ENCODE assay signal across 8 cellular contexts in the genomic region with DNA sequence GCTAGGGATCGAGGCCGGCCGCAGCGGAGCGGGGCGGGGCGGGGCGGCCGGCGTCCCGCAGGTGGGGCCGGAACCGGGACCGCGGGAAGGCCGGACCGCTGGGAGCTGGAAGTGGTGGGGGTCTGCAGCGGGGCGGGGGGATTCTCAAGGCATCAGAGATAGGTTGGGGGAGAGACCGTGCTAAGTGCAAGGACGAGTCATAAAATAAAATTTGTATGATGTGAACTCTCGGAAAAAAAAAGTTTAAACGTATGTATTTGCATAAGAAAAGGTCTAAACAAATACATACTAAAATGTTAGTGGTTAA. TPM values are rescaled to one million over a fixed set of nuclear protein-coding genes. Genes with fewer than 3 reads are reported as not detected.
A peak's percentile ranks its signal among the peaks of the same experiment; 100 is the strongest.
DNase-seq lines count a peak whose midpoint lies in the region; ATAC-seq, FAIRE-seq and TF ChIP-seq lines count a peak whose summit lies in the region.

A gene with protein sequence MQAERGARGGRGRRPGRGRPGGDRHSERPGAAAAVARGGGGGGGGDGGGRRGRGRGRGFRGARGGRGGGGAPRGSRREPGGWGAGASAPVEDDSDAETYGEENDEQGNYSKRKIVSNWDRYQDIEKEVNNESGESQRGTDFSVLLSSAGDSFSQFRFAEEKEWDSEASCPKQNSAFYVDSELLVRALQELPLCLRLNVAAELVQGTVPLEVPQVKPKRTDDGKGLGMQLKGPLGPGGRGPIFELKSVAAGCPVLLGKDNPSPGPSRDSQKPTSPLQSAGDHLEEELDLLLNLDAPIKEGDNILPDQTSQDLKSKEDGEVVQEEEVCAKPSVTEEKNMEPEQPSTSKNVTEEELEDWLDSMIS (minus strand): TSS at position 25 of the 307 bp plus-strand sequence. CDS start 158 bp downstream, outside the sequence.

- H3K9ac ChIP-seq in HCT116 (ENCODE audit: low read length) (peak within 1 kb of the TSS; percentile 77), skeletal muscle satellite cell (ENCODE audit: low read depth, low read length) (peak within 1 kb of the TSS; percentile 96)

- peak within 1 kb of the TSS; percentile 59 to 80 for H3K4me3 ChIP-seq in HCT116 (replicated peaks in 1 of 2; ENCODE audit: low read depth in 1 of 2, low read length in 2 of 2)
- H3K4me3 ChIP-seq in right atrium auricular region, result peak within 1 kb of the TSS; percentile 70 to 76
- H3K4me3 ChIP-seq in skeletal muscle satellite cell (ENCODE audit: low read length), result peak within 1 kb of the TSS; percentile 100

- ATAC-seq in HCT116, result no peak
- peak; percentile 0 for ATAC-seq in activated T-helper 17 cell treated with anti-CD3 and anti-CD28 coated beads, Interleukin-2, amount 50 U/mL, for 72 hours (replicated peaks)

- intact Hi-C loops in HCT116 (cut with micrococcal nuclease), result no loop called here

- no peak for TF ChIP-seq RAD21 in HCT116 (IDR thresholded peaks at IDR 0.05; ENCODE audit: low read depth)

- no peaks in the 10 kb centered on the region for H3K36me3 Mint-ChIP-seq in activated T-helper 17 cell treated with anti-CD3 and anti-CD28 coated beads, Interleukin-2, amount 50 U/mL, for 72 hours (ENCODE audit: low read depth)

- RAD21 ChIA-PET in HCT116 (lab: Charles Lee; ENCODE audit: low non-redundant PET in 1 of 2, low total read pairs in 2 of 2, uncharacterized antibody in 2 of 2, unreplicated experiment in 2 of 2), result no interaction called here

- H3K4me1 Mint-ChIP-seq in activated T-helper 17 cell treated with anti-CD3 and anti-CD28 coated beads, Interleukin-2, amount 50 U/mL, for 72 hours, result peaks cover 17% of the 10 kb centered on the region

- H3K9me3 Mint-ChIP-seq in activated T-helper 17 cell treated with anti-CD3 and anti-CD28 coated beads, Interleukin-2, amount 50 U/mL, for 72 hours, result no peaks in the 10 kb centered on the region

- FAIRE-seq in GM12891 (lab: Jason Lieb, UNC), result no peak

- no peaks in the 10 kb centered on the region for H3K79me2 ChIP-seq in HCT116 (ENCODE audit: insufficient read depth, low read length)

- no peak for DNase-seq in HCT116 (ENCODE audit: low read depth, low spot score)
- DNase-seq in right atrium auricular region (ENCODE audit: low spot score), result no peak
- no peak for DNase-seq in HuH-7 (ENCODE audit: low spot score)
- DNase-seq in GM12891 (ENCODE audit: insufficient read length, low spot score), result no peak
- no peak for DNase-seq in HUDEP-2 (lab: John Stamatoyannopoulos, UW; ENCODE audit: unreplicated experiment in 76 of 76)
- DNase-seq in NCI-H345 treated with DMSO at 0.1 percent for 48 hours (lab: John Stamatoyannopoulos, UW; ENCODE audit: unreplicated experiment), result no peak

- CTCF ChIA-PET in HCT116 (lab: Charles Lee), result no interaction called here

- peak within 1 kb of the TSS; percentile 87 for H3K27ac ChIP-seq in HCT116 (ENCODE audit: low read depth, low read length)
- H3K27ac ChIP-seq in right atrium auricular region, result peak within 1 kb of the TSS; percentile 82 to 92

- H3K4me2 ChIP-seq in HCT116 (ENCODE audit: low read length), result peak within 1 kb of the TSS; percentile 99
- H3K4me2 ChIP-seq in skeletal muscle satellite cell (ENCODE audit: low read length), result peak within 1 kb of the TSS; percentile 80

- H3K27me3 ChIP-seq in HCT116 (ENCODE audit: insufficient read depth, low read length) (no peaks in the 10 kb centered on the region), right atrium auricular region (no peaks in the 10 kb centered on the region), skeletal muscle satellite cell (ENCODE audit: control insufficient read depth, insufficient read depth, low read length) (no peaks in the 10 kb centered on the region)

- TF ChIP-seq POLR2A in HCT116 (IDR thresholded peaks at IDR 0.05; ENCODE audit: borderline replicate concordance, extremely low read depth, insufficient read depth, insufficient read length), result no peak
- TF ChIP-seq POLR2A in GM12891 (IDR thresholded peaks at IDR 0.05; ENCODE audit: low read depth, low read length), result no peak

- peak within 1 kb of the TSS; percentile 91 for H3K27ac Mint-ChIP-seq in activated T-helper 17 cell treated with anti-CD3 and anti-CD28 coated beads, Interleukin-2, amount 50 U/mL, for 72 hours

- H3K27me3 Mint-ChIP-seq in activated T-helper 17 cell treated with anti-CD3 and anti-CD28 coated beads, Interleukin-2, amount 50 U/mL, for 72 hours, result no peaks in the 10 kb centered on the region

- H3K36me3 ChIP-seq in HCT116 (ENCODE audit: control insufficient read depth in 1 of 2, insufficient read depth in 2 of 2, low read length in 2 of 2), result no peaks in the 10 kb centered on the region
- H3K36me3 ChIP-seq in right atrium auricular region, result no peaks in the 10 kb centered on the region
- no peaks in the 10 kb centered on the region for H3K36me3 ChIP-seq in skeletal muscle satellite cell (ENCODE audit: insufficient read depth, low read length)

- H3K9me3 ChIP-seq in HCT116 (ENCODE audit: control insufficient read depth in 1 of 2, insufficient read depth in 1 of 2, low read depth in 1 of 2, low read length in 2 of 2), result no peaks in the 10 kb centered on the region
- H3K9me3 ChIP-seq in right atrium auricular region, result no peaks in the 10 kb centered on the region
- no peaks in the 10 kb centered on the region for H3K9me3 ChIP-seq in skeletal muscle satellite cell (replicated peaks; ENCODE audit: low read length)

- no peak for TF ChIP-seq CTCF in HCT116 (IDR thresholded peaks at IDR 0.05 in 2 of 3, conservative IDR thresholded peaks at IDR 0.05 in 1 of 3; ENCODE audit: borderline replicate concordance in 1 of 3, insufficient read depth in 1 of 3, low read depth in 2 of 3, low read length in 2 of 3)
- TF ChIP-seq CTCF in right atrium auricular region (IDR thresholded peaks at IDR 0.05), result no peak

- H3K9me2 ChIP-seq in HCT116 (ENCODE audit: insufficient read depth), result no peaks in the 10 kb centered on the region

- POLR2A ChIA-PET in HCT116 (lab: Charles Lee), result no interaction called here

- H3K4me3 Mint-ChIP-seq in activated T-helper 17 cell treated with anti-CD3 and anti-CD28 coated beads, Interleukin-2, amount 50 U/mL, for 72 hours, result peak within 1 kb of the TSS; percentile 90

- no peaks in the 10 kb centered on the region for H4K20me1 ChIP-seq in HCT116 (ENCODE audit: insufficient read depth)

- peak within 1 kb of the TSS; percentile 85 for H2AFZ ChIP-seq in HCT116 (ENCODE audit: low read depth, low read length, poor library complexity, severe bottlenecking)

- H3K4me1 ChIP-seq in HCT116 (ENCODE audit: control insufficient read depth in 1 of 2, insufficient read depth in 2 of 2, low read length in 2 of 2) (peaks cover 4 to 18% of the 10 kb centered on the region in 2 experiments; a peak in 3 of 4 replicates), right atrium auricular region (peaks cover 0 to 14% of the 10 kb centered on the region in 2 donors), skeletal muscle satellite cell (ENCODE audit: control insufficient read depth, insufficient read depth, low read length) (peaks cover 20% of the 10 kb centered on the region)

- no TSS peak for BruUV-seq in HCT116 (replicated peaks; lab: Mats Ljungman, UMichigan)

TF ChIP-seq in HCT116, 20 proteins besides CTCF, POLR2A, EP300 and RAD21:
- TF ChIP-seq EZH2 (IDR thresholded peaks at IDR 0.05) (no peak), CBX3 (IDR thresholded peaks at IDR 0.05; ENCODE audit: low read depth) (no peak), POLR2AphosphoS5 (IDR thresholded peaks at IDR 0.05; ENCODE audit: low read depth, low read length) (no peak)
TF ChIP-seq in HCT116: peak in this region for 0.

TF ChIP-seq in GM12891, 5 proteins besides CTCF, POLR2A, EP300 and RAD21:
- TF ChIP-seq POLR2AphosphoS5 (IDR thresholded peaks at IDR 0.05; ENCODE audit: low read depth, low read length) (no peak), SPI1 (IDR thresholded peaks at IDR 0.05; ENCODE audit: low read depth, low read length) (no peak), POU2F2 (IDR thresholded peaks at IDR 0.05; ENCODE audit: low read depth, low read length) (no peak), PAX5 (IDR thresholded peaks at IDR 0.05; ENCODE audit: insufficient read depth, low read length, severe bottlenecking) (no peak), TAF1 (IDR thresholded peaks at IDR 0.05; ENCODE audit: low read depth, low read length) (no peak)

RNA-seq across cellular contexts. Expression of the gene that starts here (rescaled TPM):
- total RNA-seq in HCT116 (2021; ENCODE audit: unreplicated experiment) (6.8 TPM), right atrium auricular region (10 to 100 TPM; 12.9 to 18.9 TPM)
- polyA plus RNA-seq in HCT116 (2012), result 4.8 and 6.0 TPM in 2 replicates
- 10 to 100 TPM; 10.7 to 17.5 TPM for total RNA-seq in activated T-helper 17 cell treated with anti-CD3 and anti-CD28 coated beads, Interleukin-2, amount 50 U/mL, for 72 hours
- 16.4 and 17.2 TPM in 2 replicates for total RNA-seq in skeletal muscle satellite cell (2012; rRNA removed)
- 9.7 TPM for polyA plus RNA-seq in GM12891 (2012; ENCODE audit: low read depth, missing spikeins)
